ENCODE assay signal across 18 cellular contexts in the genomic region with DNA sequence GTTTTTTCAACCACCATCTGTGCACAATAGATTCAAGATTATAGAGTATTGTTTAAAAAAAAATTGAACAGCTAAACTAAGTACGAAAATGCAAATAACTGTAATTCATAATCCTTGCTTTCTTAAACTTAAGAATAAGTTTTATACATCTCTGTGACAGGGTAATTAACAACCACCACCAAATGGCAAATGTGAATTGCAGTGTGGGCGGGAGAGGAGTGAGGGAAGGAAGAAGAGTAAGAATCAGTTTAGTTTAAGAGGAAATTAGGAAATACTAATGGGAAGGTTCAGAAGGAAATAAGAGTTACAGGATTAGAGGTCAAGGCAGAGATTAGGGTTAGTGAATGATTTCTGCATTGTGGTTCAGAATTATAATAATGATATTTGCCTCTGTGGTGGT.
DNase-seq lines count a peak whose midpoint lies in the region; ATAC-seq and TF ChIP-seq lines count a peak whose summit lies in the region.
"Had no signal": no experiment of that assay in that cellular context is flagged by ENCODE, and none has a peak within 500 bp of the region (broad histone marks: within the 10 kb centered on the region; RNA-seq: fewer than 3 reads in every experiment).

No MANE protein-coding gene starts in this region.

- dilution Hi-C loops in IMR-90 (cut with HindIII; ENCODE audit: low sequenced_read_pairs, unreplicated experiment) = no loop called here

- H3K23ac ChIP-seq in IMR-90 (ENCODE audit: low read depth, low read length) = no peak overlapping the region

- peak overlapping the region; percentile 93 for H3K18ac ChIP-seq in IMR-90 (ENCODE audit: low read depth, low read length)

- H4K8ac ChIP-seq in IMR-90 (ENCODE audit: low read depth in 2 of 2, low read length in 2 of 2) = no peak overlapping the region; a peak in 2 of 4 replicates

- no peaks in the 10 kb centered on the region for H4K20me1 ChIP-seq in IMR-90 (ENCODE audit: insufficient read depth, low read length)
- H4K20me1 ChIP-seq: BLaER1 treated with 17β-estradiol and CSF1 and Interleukin-3, amounts not matched to agents 10 nM and 100 nM had no signal

- peak overlapping the region in 2 of 3 experiments; percentile 14 to 15 for H3K27ac Mint-ChIP-seq in nephron
- H3K27ac Mint-ChIP-seq: B cell; CD8-positive, alpha-beta T cell had no signal

- H3K4ac ChIP-seq in IMR-90 (ENCODE audit: low read depth, low read length) = peak overlapping the region; percentile 41; the same call in 1 of the 2 replicates

- H3K4me1 ChIP-seq in heart left ventricle (peaks cover 0 to 63% (median 26%) of the 10 kb centered on the region in 12 donors), IMR-90 (ENCODE audit: control insufficient read depth, insufficient read depth, low read length) (peaks cover 19% of the 10 kb centered on the region), skeletal muscle satellite cell (ENCODE audit: control insufficient read depth, insufficient read depth, low read length) (peaks cover 54% of the 10 kb centered on the region)
- H3K4me1 ChIP-seq: A549; BLaER1 treated with 17β-estradiol and CSF1 and Interleukin-3, amounts not matched to agents 10 nM and 100 nM had no signal

- H3K4me1 Mint-ChIP-seq in nephron = peaks cover 65% of the 10 kb centered on the region
- H3K4me1 Mint-ChIP-seq: B cell had no signal

- H3K9me3 ChIP-seq in heart left ventricle = peaks cover 0 to under 1% (median 0%) of the 10 kb centered on the region in 12 donors
- 0 out of 2 replicates have a peak, but pooled peaks cover 2% of the 10 kb centered on the region for H3K9me3 ChIP-seq in IMR-90 (ENCODE audit: control insufficient read depth, insufficient read depth, low read length)
- no peaks in the 10 kb centered on the region for H3K9me3 ChIP-seq in skeletal muscle satellite cell (replicated peaks; ENCODE audit: low read length)
- H3K9me3 ChIP-seq: A549; BLaER1 treated with 17β-estradiol and CSF1 and Interleukin-3, amounts not matched to agents 10 nM and 100 nM had no signal

- H3K27me3 Mint-ChIP-seq in nephron (ENCODE audit: low read depth) = no peaks in the 10 kb centered on the region

- peak overlapping the region; percentile 50 for H2BK120ac ChIP-seq in IMR-90 (ENCODE audit: low read depth, low read length)

- TF ChIP-seq CTCF in heart left ventricle (IDR thresholded peaks at IDR 0.05) (no peak), IMR-90 (conservative IDR thresholded peaks at IDR 0.05; ENCODE audit: low read depth, low read length) (no peak), nephron (IDR thresholded peaks at IDR 0.05; ENCODE audit: unreplicated experiment in 3 of 3) (no peak)

- H2AK5ac ChIP-seq in IMR-90 (ENCODE audit: low read depth, low read length) = peak overlapping the region; percentile 69; the same call in 1 of the 2 replicates

- in situ Hi-C loops in IMR-90 (cut with MboI; ENCODE audit: low sequenced_read_pairs) = no loop called here

- H3K9me3 Mint-ChIP-seq in nephron = peaks cover 2% of the 10 kb centered on the region
- H3K9me3 Mint-ChIP-seq: CD8-positive, alpha-beta T cell had no signal

- H2BK5ac ChIP-seq in IMR-90 (ENCODE audit: low read depth, low read length, poor library complexity, severe bottlenecking) = peak overlapping the region; percentile 23

- H3K27me3 ChIP-seq in heart left ventricle (no peaks in the 10 kb centered on the region), IMR-90 (ENCODE audit: control insufficient read depth, insufficient read depth, low read length) (no peaks in the 10 kb centered on the region), skeletal muscle satellite cell (ENCODE audit: control insufficient read depth, insufficient read depth, low read length) (no peaks in the 10 kb centered on the region), H7 (ENCODE audit: control insufficient read depth, insufficient read depth, low read length) (no peaks in the 10 kb centered on the region)
- H3K27me3 ChIP-seq: BLaER1 treated with 17β-estradiol and CSF1 and Interleukin-3, amounts not matched to agents 10 nM and 100 nM had no signal

- no peak overlapping the region for H2AFZ ChIP-seq in IMR-90 (replicated peaks; ENCODE audit: low read length, poor library complexity)
- H2AFZ ChIP-seq: GM23248 had no signal

- TF ChIP-seq POLR2A in heart left ventricle (IDR thresholded peaks at IDR 0.05) = no peak
- TF ChIP-seq POLR2A in IMR-90 (IDR thresholded peaks at IDR 0.05; ENCODE audit: low read depth, low read length) = no peak

- H3K27ac ChIP-seq in heart left ventricle (peak overlapping the region in 7 of 12 donors; percentile 52 to 70 (median 63)), IMR-90 (ENCODE audit: insufficient read depth, low read length) (no peak overlapping the region)
- H3K27ac ChIP-seq: 22Rv1; A549; BLaER1 treated with 17β-estradiol and CSF1 and Interleukin-3, amounts not matched to agents 10 nM and 100 nM; GM23248; HL-60 had no signal

- no peak overlapping the region for H3K4me3 ChIP-seq in heart left ventricle
- H3K4me3 ChIP-seq in IMR-90 (ENCODE audit: insufficient read depth, low read depth, low read length) = no peak overlapping the region
- no peak overlapping the region for H3K4me3 ChIP-seq in skeletal muscle satellite cell (ENCODE audit: low read length)
- H3K4me3 ChIP-seq in H7 (ENCODE audit: insufficient read depth, low read depth, low read length) = no peak overlapping the region
- H3K4me3 ChIP-seq: A549; BLaER1 treated with 17β-estradiol and CSF1 and Interleukin-3, amounts not matched to agents 10 nM and 100 nM; GM12878; GM23248 had no signal

- peaks cover 7% of the 10 kb centered on the region; the same call in 1 of the 2 replicates for H3K9me1 ChIP-seq in IMR-90 (ENCODE audit: insufficient read depth, low read length)

- H3K36me3 Mint-ChIP-seq in nephron (ENCODE audit: low read depth) = no peaks in the 10 kb centered on the region
- H3K36me3 Mint-ChIP-seq: CD8-positive, alpha-beta T cell had no signal

- POLR2A ChIA-PET in IMR-90 (lab: Charles Lee; ENCODE audit: unreplicated experiment) = no interaction called here

- no peak overlapping the region for H3K4me3 Mint-ChIP-seq in nephron
- H3K4me3 Mint-ChIP-seq: B cell; CD8-positive, alpha-beta T cell had no signal

- TF ChIP-seq RAD21 in IMR-90 (IDR thresholded peaks at IDR 0.05; ENCODE audit: low read length) = no peak

- BruUV-seq in IMR-90 (replicated peaks; lab: Mats Ljungman, UMichigan) = no TSS peak

- DNase-seq in heart left ventricle (no peak), left ventricle myocardium superior (no peak), IMR-90 (no peak), H7 (no peak)
- DNase-seq: Calu3; CD8-positive, alpha-beta T cell; DMS79 treated with DMSO at 0.1 percent for 48 hours had no signal

- H2BK20ac ChIP-seq in IMR-90 (ENCODE audit: low read depth, low read length) = no peak overlapping the region

- H3K14ac ChIP-seq in IMR-90 (replicated peaks; ENCODE audit: low read depth, low read length) = no peak overlapping the region

- no peak for ATAC-seq in heart left ventricle
- no peak for ATAC-seq in left ventricle myocardium superior
- ATAC-seq in IMR-90 (ENCODE audit: low read depth) = no peak
- no peak for ATAC-seq in GM21737 (IDR thresholded peaks at IDR 0.05; ENCODE audit: unreplicated experiment)
- ATAC-seq in GM19328 (IDR thresholded peaks at IDR 0.05; ENCODE audit: unreplicated experiment) = no peak
- ATAC-seq: A549; CD8-positive, alpha-beta T cell; GM12878 had no signal

- H3K4me2 ChIP-seq in IMR-90 (ENCODE audit: low read depth, low read length) (no peak overlapping the region), skeletal muscle satellite cell (ENCODE audit: low read length) (no peak overlapping the region)
- H3K4me2 ChIP-seq: A549; BLaER1 treated with 17β-estradiol and CSF1 and Interleukin-3, amounts not matched to agents 10 nM and 100 nM had no signal

- peak overlapping the region; percentile 51; the same call in 1 of the 2 replicates for H4K5ac ChIP-seq in IMR-90 (ENCODE audit: low read depth, low read length)

- no peaks in the 10 kb centered on the region for H3K36me3 ChIP-seq in heart left ventricle
- no peaks in the 10 kb centered on the region for H3K36me3 ChIP-seq in IMR-90 (ENCODE audit: control insufficient read depth, insufficient read depth, low read length)
- no peaks in the 10 kb centered on the region for H3K36me3 ChIP-seq in skeletal muscle satellite cell (ENCODE audit: insufficient read depth, low read length)
- no peaks in the 10 kb centered on the region for H3K36me3 ChIP-seq in H7 (replicated peaks; ENCODE audit: control insufficient read depth, insufficient read depth, low read length)
- H3K36me3 ChIP-seq: BLaER1 treated with 17β-estradiol and CSF1 and Interleukin-3, amounts not matched to agents 10 nM and 100 nM had no signal

- no peaks in the 10 kb centered on the region; a peak in 1 of 4 replicates for H3K79me1 ChIP-seq in IMR-90 (ENCODE audit: low read depth in 1 of 2, low read length in 2 of 2)

- H4K91ac ChIP-seq in IMR-90 (ENCODE audit: insufficient read depth, low read depth, low read length) = peak overlapping the region; percentile 68; the same call in 1 of the 2 replicates

- H3K9ac ChIP-seq in IMR-90 (ENCODE audit: low read depth, low read length) (no peak overlapping the region), skeletal muscle satellite cell (ENCODE audit: low read depth, low read length) (peak overlapping the region; percentile 37)
- H3K9ac ChIP-seq: BLaER1 treated with 17β-estradiol and CSF1 and Interleukin-3, amounts not matched to agents 10 nM and 100 nM; GM23248 had no signal

- H2AK9ac ChIP-seq in IMR-90 (replicated peaks; ENCODE audit: low read depth, low read length, poor library complexity) = no peak overlapping the region

- H2BK15ac ChIP-seq in IMR-90 (ENCODE audit: low read depth, low read length) = peak overlapping the region; percentile 64; the same call in 2 of the 3 replicates

- CTCF ChIA-PET in IMR-90 (lab: Yijun Ruan, JAX) = interaction anchor here (1.8 kb wide), 1 partner anchor 11 kb away, joined by 4 read pairs; no protein-coding TSS in a partner anchor

- H3K56ac ChIP-seq in IMR-90 (ENCODE audit: extremely low read depth, insufficient read depth, low read length) = no peak overlapping the region

- intact Hi-C loops in heart left ventricle (cut with DNase I) (loop anchor here in 3 of 10 donors (5.0 kb wide), 1 partner anchor 40 kb away; no protein-coding TSS in a partner anchor), left ventricle myocardium superior (cut with micrococcal nuclease) (no loop called here), IMR-90 (cut with micrococcal nuclease) (no loop called here)

- 95 to 98% (median 96%) methylated on average over 2 of the region's 2 CpGs for WGBS in heart left ventricle, 4 donors
- WGBS in IMR-90 (ENCODE audit: extremely low coverage in 2 of 2, insufficient read length in 1 of 2), 2 experiments = no CpG with 5 or more reads among the region's 2 CpGs

TF ChIP-seq in IMR-90, 13 proteins besides CTCF, POLR2A, EP300 and RAD21 (continues in another document):
- TF ChIP-seq, protein P1, sequence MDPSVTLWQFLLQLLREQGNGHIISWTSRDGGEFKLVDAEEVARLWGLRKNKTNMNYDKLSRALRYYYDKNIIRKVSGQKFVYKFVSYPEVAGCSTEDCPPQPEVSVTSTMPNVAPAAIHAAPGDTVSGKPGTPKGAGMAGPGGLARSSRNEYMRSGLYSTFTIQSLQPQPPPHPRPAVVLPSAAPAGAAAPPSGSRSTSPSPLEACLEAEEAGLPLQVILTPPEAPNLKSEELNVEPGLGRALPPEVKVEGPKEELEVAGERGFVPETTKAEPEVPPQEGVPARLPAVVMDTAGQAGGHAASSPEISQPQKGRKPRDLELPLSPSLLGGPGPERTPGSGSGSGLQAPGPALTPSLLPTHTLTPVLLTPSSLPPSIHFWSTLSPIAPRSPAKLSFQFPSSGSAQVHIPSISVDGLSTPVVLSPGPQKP (IDR thresholded peaks at IDR 0.05; ENCODE audit: borderline replicate concordance, low read depth, low read length) = no peak
